18 cellular contexts compared by ENCODE assay signal in the genomic region with DNA sequence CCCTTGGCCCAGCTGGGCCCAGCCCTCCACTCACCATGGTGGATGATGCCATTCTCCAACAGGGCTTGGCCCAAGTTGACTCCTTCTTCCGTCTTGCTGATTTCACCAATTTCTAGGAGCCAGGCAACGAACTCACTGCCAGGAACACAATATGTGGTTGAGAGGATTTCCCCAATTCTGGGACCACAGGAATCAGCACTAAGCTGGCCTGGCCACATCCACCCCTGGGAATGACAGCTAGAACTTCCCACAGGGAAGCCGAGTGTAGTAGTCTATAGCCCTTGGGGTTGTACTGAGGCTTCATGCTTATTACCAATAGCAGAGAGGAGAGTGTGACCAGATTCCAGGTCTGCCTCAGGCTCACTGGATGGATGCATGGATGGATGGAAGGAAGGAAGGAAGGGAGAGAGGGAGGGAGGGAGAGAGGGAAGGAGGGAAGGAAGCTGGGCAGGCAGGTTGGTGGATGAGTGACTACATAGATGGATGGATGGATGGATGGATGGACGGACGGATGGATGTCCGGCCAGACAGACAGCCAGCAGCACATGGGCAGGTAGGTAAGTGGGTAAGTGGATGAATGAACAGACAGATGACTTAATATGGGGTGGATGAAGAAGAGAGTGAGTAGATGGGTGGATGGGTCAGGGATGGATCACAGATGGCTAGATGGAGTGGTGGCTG.
"Had no signal": no experiment of that assay in that cellular context is flagged by ENCODE, and none has a peak within 500 bp of the region (broad histone marks: within the 10 kb centered on the region; RNA-seq: fewer than 3 reads in every experiment).

No MANE protein-coding gene starts in this region.

- DNase-seq: activated CD4-positive, alpha-beta T cell treated with anti-CD3 and anti-CD28 coated beads for 4 hours; activated CD8-positive, alpha-beta memory T cell treated with anti-CD3 and anti-CD28 coated beads, Interleukin-2, amount 50 U/mL, for 48 hours; activated CD8-positive, alpha-beta T cell treated with anti-CD3 and anti-CD28 coated beads, Interleukin-2, amount 10 ng/mL, durations not matched to agents 7 days and 5 days; activated naive CD4-positive, alpha-beta T cell; activated naive CD8-positive, alpha-beta T cell treated with anti-CD3 and anti-CD28 coated beads, Interleukin-2, amount 50 U/mL, for 24 hours; dermis blood vessel endothelial cell; foreskin keratinocyte; occipital lobe; psoas muscle; stimulated activated CD4-positive, alpha-beta T cell treated with anti-CD3 and anti-CD28 coated beads, Interleukin-2, amount 100 ng/mL, for 48 hours; stimulated activated naive CD8-positive, alpha-beta T cell treated with anti-CD3 and anti-CD28 coated beads, Interleukin-15, Interleukin-2, amounts not matched to agents 100 U/mL and 50 U/mL, for 24 hours; T1000; uterus had no signal

- ATAC-seq: activated CD8-positive, alpha-beta T cell treated with anti-CD3 and anti-CD28 coated beads, Interleukin-2, amount 10 ng/mL, durations not matched to agents 7 days and 5 days; activated naive CD8-positive, alpha-beta T cell treated with anti-CD3 and anti-CD28 coated beads, Interleukin-2, amount 50 U/mL, for 24 hours; foreskin keratinocyte; left lobe of liver; natural killer cell treated with Interleukin-12 subunit alpha and Interleukin-12 subunit beta and Interleukin-15 and Interleukin-18, amount 100 ng/mL, for 72 hours; psoas muscle; right lobe of liver; stimulated activated naive CD8-positive, alpha-beta T cell treated with anti-CD3 and anti-CD28 coated beads, Interleukin-15, Interleukin-2, amounts not matched to agents 100 U/mL and 50 U/mL, for 24 hours had no signal

- H3K36me3 ChIP-seq: right lobe of liver, uterus had no signal

- H3K4me3 ChIP-seq: esophagus muscularis mucosa, right lobe of liver, uterus had no signal

- H3K27me3 ChIP-seq: esophagus muscularis mucosa, right lobe of liver, uterus had no signal

- H3K27ac ChIP-seq: foreskin keratinocyte, right lobe of liver had no signal

- H3K4me1 ChIP-seq: foreskin keratinocyte had no signal

- FAIRE-seq: islet of Langerhans had no signal

- H3K9me3 ChIP-seq: esophagus muscularis mucosa, psoas muscle, right lobe of liver, uterus had no signal
